In the genomic region with DNA sequence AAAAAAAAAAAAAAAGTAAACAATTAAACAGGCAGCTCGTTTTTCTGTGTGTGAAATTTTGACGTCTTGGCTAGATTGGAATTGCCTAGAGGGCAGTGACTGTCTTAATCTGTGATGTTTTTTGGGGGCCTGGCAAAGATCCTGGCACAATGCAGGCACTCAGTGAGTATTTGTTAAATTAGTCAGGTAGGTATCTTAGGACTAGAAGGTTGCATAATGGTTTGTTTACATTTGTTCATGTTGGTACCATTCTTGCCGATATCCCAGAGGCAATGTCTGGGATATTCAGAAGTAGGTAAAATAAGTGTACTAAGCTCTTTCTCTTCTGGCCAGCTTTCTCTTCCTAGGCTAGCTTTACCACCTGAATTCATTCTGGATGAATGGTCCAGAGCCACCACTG, we compare ENCODE assay signal across 19 cellular contexts. TPM values are rescaled to one million over a fixed set of nuclear protein-coding genes. Genes with fewer than 3 reads are reported as not detected.
DNase-seq lines count a peak whose midpoint lies in the region; ATAC-seq and TF ChIP-seq lines count a peak whose summit lies in the region.
"Had no signal": no experiment of that assay in that cellular context is flagged by ENCODE, and none has a peak within 500 bp of the region (broad histone marks: within the 10 kb centered on the region; RNA-seq: fewer than 3 reads in every experiment).

No MANE protein-coding gene starts in this region.

- no peaks in the 10 kb centered on the region for H3K9me3 Mint-ChIP-seq in activated CD4-positive, alpha-beta memory T cell treated with anti-CD3 and anti-CD28 coated beads, Interleukin-2, amount 10 ng/mL, durations not matched to agents 7 days and 5 days
- H3K9me3 Mint-ChIP-seq in activated CD4-positive, alpha-beta memory T cell treated with anti-CD3 and anti-CD28 coated beads for 36 hours, result no peaks in the 10 kb centered on the region
- H3K9me3 Mint-ChIP-seq in HFFc6, result no peaks in the 10 kb centered on the region
- H3K9me3 Mint-ChIP-seq in natural killer cell treated with Interleukin-12 subunit alpha and Interleukin-12 subunit beta and Interleukin-15 and Interleukin-18, amount 100 ng/mL, for 72 hours, result no peaks in the 10 kb centered on the region
- H3K9me3 Mint-ChIP-seq in chondrocyte (ENCODE audit: low read depth), result no peaks in the 10 kb centered on the region

- POLR2A ChIA-PET in activated CD4-positive, alpha-beta memory T cell treated with anti-CD3 and anti-CD28 coated beads, Interleukin-2, amount 10 ng/mL, durations not matched to agents 7 days and 5 days (lab: Charles Lee), result interaction anchor here (1.1 kb wide), 1 partner anchor 12 kb away, joined by 4 read pairs; no protein-coding TSS in a partner anchor
- POLR2A ChIA-PET in activated CD4-positive, alpha-beta memory T cell treated with anti-CD3 and anti-CD28 coated beads for 36 hours (lab: Charles Lee), result no interaction called here

- H3K4me1 Mint-ChIP-seq in activated CD4-positive, alpha-beta memory T cell treated with anti-CD3 and anti-CD28 coated beads, Interleukin-2, amount 10 ng/mL, durations not matched to agents 7 days and 5 days, result peaks cover 32% of the 10 kb centered on the region
- H3K4me1 Mint-ChIP-seq in activated CD4-positive, alpha-beta memory T cell treated with anti-CD3 and anti-CD28 coated beads for 36 hours (ENCODE audit: low read depth), result peaks cover 36% of the 10 kb centered on the region
- H3K4me1 Mint-ChIP-seq in HFFc6 (ENCODE audit: low read depth), result peaks cover 29% of the 10 kb centered on the region
- H3K4me1 Mint-ChIP-seq in natural killer cell treated with Interleukin-12 subunit alpha and Interleukin-12 subunit beta and Interleukin-15 and Interleukin-18, amount 100 ng/mL, for 72 hours (ENCODE audit: low read depth in 2 of 2), result peaks cover 19 to 27% of the 10 kb centered on the region in 2 donors
- H3K4me1 Mint-ChIP-seq in chondrocyte (ENCODE audit: low read depth), result peaks cover 29% of the 10 kb centered on the region

- CTCF ChIA-PET in activated CD4-positive, alpha-beta memory T cell treated with anti-CD3 and anti-CD28 coated beads, Interleukin-2, amount 10 ng/mL, durations not matched to agents 7 days and 5 days (lab: Charles Lee), result interaction anchor here (0.8 to 1.5 kb wide), 3 partner anchors 35 to 535 kb away, joined by 3 read pairs; partner anchors contain the start of gene DSN1
- CTCF ChIA-PET in activated CD4-positive, alpha-beta memory T cell treated with anti-CD3 and anti-CD28 coated beads for 36 hours (lab: Charles Lee), result interaction anchor here (0.6 to 4.8 kb wide), 2 partner anchors 36 to 201 kb away, joined by 3 to 13 read pairs; no protein-coding TSS in a partner anchor

- peaks cover 29% of the 10 kb centered on the region for H3K36me3 Mint-ChIP-seq in activated CD4-positive, alpha-beta memory T cell treated with anti-CD3 and anti-CD28 coated beads, Interleukin-2, amount 10 ng/mL, durations not matched to agents 7 days and 5 days (ENCODE audit: low read depth)
- H3K36me3 Mint-ChIP-seq in activated CD4-positive, alpha-beta memory T cell treated with anti-CD3 and anti-CD28 coated beads for 36 hours, result peaks cover 27% of the 10 kb centered on the region
- H3K36me3 Mint-ChIP-seq in HFFc6 (ENCODE audit: low read depth) (peaks cover 5% of the 10 kb centered on the region; the same call in 1 of the 2 replicates), chondrocyte (ENCODE audit: low read depth) (peaks cover 2% of the 10 kb centered on the region)
- H3K36me3 Mint-ChIP-seq in natural killer cell treated with Interleukin-12 subunit alpha and Interleukin-12 subunit beta and Interleukin-15 and Interleukin-18, amount 100 ng/mL, for 72 hours, result peaks cover 12% of the 10 kb centered on the region

- no peak for ATAC-seq in natural killer cell treated with Interleukin-12 subunit alpha and Interleukin-12 subunit beta and Interleukin-15 and Interleukin-18, amount 100 ng/mL, for 72 hours
- ATAC-seq: SK-N-SH treated with all-trans-retinoic acid at 6 μM for 48 hours had no signal

- no peaks in the 10 kb centered on the region for H3K27me3 Mint-ChIP-seq in activated CD4-positive, alpha-beta memory T cell treated with anti-CD3 and anti-CD28 coated beads, Interleukin-2, amount 10 ng/mL, durations not matched to agents 7 days and 5 days
- no peaks in the 10 kb centered on the region for H3K27me3 Mint-ChIP-seq in activated CD4-positive, alpha-beta memory T cell treated with anti-CD3 and anti-CD28 coated beads for 36 hours
- H3K27me3 Mint-ChIP-seq in HFFc6 (ENCODE audit: insufficient read depth), result no peaks in the 10 kb centered on the region
- no peaks in the 10 kb centered on the region for H3K27me3 Mint-ChIP-seq in natural killer cell treated with Interleukin-12 subunit alpha and Interleukin-12 subunit beta and Interleukin-15 and Interleukin-18, amount 100 ng/mL, for 72 hours
- no peaks in the 10 kb centered on the region for H3K27me3 Mint-ChIP-seq in chondrocyte (ENCODE audit: low read depth)

- DNase-seq in activated CD4-positive, alpha-beta memory T cell treated with anti-CD3 and anti-CD28 coated beads, Interleukin-2, amount 10 ng/mL, durations not matched to agents 7 days and 5 days, result no peak
- DNase-seq in activated CD4-positive, alpha-beta memory T cell treated with anti-CD3 and anti-CD28 coated beads for 36 hours, result no peak
- DNase-seq in HFFc6 (no peak), amniotic epithelial cell (ENCODE audit: low read depth) (peak; percentile 31), chondrocyte (ENCODE audit: low spot score) (no peak), NCI-H2107 treated with DMSO at 0.1 percent for 48 hours (lab: John Stamatoyannopoulos, UW; ENCODE audit: unreplicated experiment) (no peak), islet precursor cell (no peak)
- DNase-seq in natural killer cell treated with Interleukin-12 subunit alpha and Interleukin-12 subunit beta and Interleukin-15 and Interleukin-18, amount 100 ng/mL, for 72 hours (ENCODE audit: low spot score), result no peak
- DNase-seq: activated CD4-positive, alpha-beta T cell treated with anti-CD3 and anti-CD28 coated beads, Interleukin-2, amount 50 U/mL, for 48 hours; activated effector memory CD4-positive, alpha-beta T cell treated with anti-CD3 and anti-CD28 coated beads, Interleukin-2, amount 50 U/mL, for 16 hours; H7; head of caudate nucleus; KG1; mesendoderm; NCI-H1092; NCI-H748 treated with DMSO at 0.1 percent for 48 hours; stimulated activated naive CD4-positive, alpha-beta T cell; transverse colon had no signal

- TF ChIP-seq CTCF in HFFc6 (IDR thresholded peaks at IDR 0.05) (no peak), chondrocyte (IDR thresholded peaks at IDR 0.05) (no peak)

- intact Hi-C loops in activated CD4-positive, alpha-beta memory T cell treated with anti-CD3 and anti-CD28 coated beads for 36 hours (cut with micrococcal nuclease), result no loop called here

- H3K27ac Mint-ChIP-seq in activated CD4-positive, alpha-beta memory T cell treated with anti-CD3 and anti-CD28 coated beads, Interleukin-2, amount 10 ng/mL, durations not matched to agents 7 days and 5 days, result no peak overlapping the region
- no peak overlapping the region for H3K27ac Mint-ChIP-seq in activated CD4-positive, alpha-beta memory T cell treated with anti-CD3 and anti-CD28 coated beads for 36 hours
- H3K27ac Mint-ChIP-seq in HFFc6 (peak overlapping the region; percentile 40; the same call in 1 of the 2 replicates), chondrocyte (ENCODE audit: unreplicated experiment) (no peak overlapping the region)
- peak overlapping the region in 1 of 2 donors; percentile 23 for H3K27ac Mint-ChIP-seq in natural killer cell treated with Interleukin-12 subunit alpha and Interleukin-12 subunit beta and Interleukin-15 and Interleukin-18, amount 100 ng/mL, for 72 hours

- peak overlapping the region; percentile 24 for H3K4me3 Mint-ChIP-seq in activated CD4-positive, alpha-beta memory T cell treated with anti-CD3 and anti-CD28 coated beads, Interleukin-2, amount 10 ng/mL, durations not matched to agents 7 days and 5 days
- H3K4me3 Mint-ChIP-seq in activated CD4-positive, alpha-beta memory T cell treated with anti-CD3 and anti-CD28 coated beads for 36 hours, result no peak overlapping the region
- H3K4me3 Mint-ChIP-seq in HFFc6 (peak overlapping the region; percentile 47), chondrocyte (ENCODE audit: unreplicated experiment) (no peak overlapping the region)
- H3K4me3 Mint-ChIP-seq in natural killer cell treated with Interleukin-12 subunit alpha and Interleukin-12 subunit beta and Interleukin-15 and Interleukin-18, amount 100 ng/mL, for 72 hours, result peak overlapping the region; percentile 21

RNA-seq across cellular contexts. Expression of gene AAR2, which starts 2.5 kb away (rescaled TPM):
- total RNA-seq in activated CD4-positive, alpha-beta memory T cell treated with anti-CD3 and anti-CD28 coated beads, Interleukin-2, amount 10 ng/mL, durations not matched to agents 7 days and 5 days, result 10 to 100 TPM; 17.6 to 19.4 TPM
- total RNA-seq in activated CD4-positive, alpha-beta memory T cell treated with anti-CD3 and anti-CD28 coated beads for 36 hours, result 10 to 100 TPM; 17.3 to 17.8 TPM
- 10 to 100 TPM; 20.4 to 25.9 (median 23.7) TPM for total RNA-seq in HFFc6 (2021; fragmentation: NEBNext Ultra II Directional; extraction: Animal tissue kit (Norgen Biotek cat#: 25700))
- 10 to 100 TPM; 33.3 to 38.0 TPM for total RNA-seq in natural killer cell treated with Interleukin-12 subunit alpha and Interleukin-12 subunit beta and Interleukin-15 and Interleukin-18, amount 100 ng/mL, for 72 hours
- total RNA-seq in chondrocyte, result 24.6 to 27.2 TPM (median 24.6 TPM) in 3 replicates

Comparison
In these comparisons a context has a peak if more than half of its experiments do, and no peak if none do; other contexts are left out.
1. H3K4me3 Mint-ChIP-seq: peak in activated CD4-positive, alpha-beta memory T cell treated with anti-CD3 and anti-CD28 coated beads, Interleukin-2, amount 10 ng/mL, durations not matched to agents 7 days and 5 days (single experiment), HFFc6 (single experiment) and natural killer cell treated with Interleukin-12 subunit alpha and Interleukin-12 subunit beta and Interleukin-15 and Interleukin-18, amount 100 ng/mL, for 72 hours (single experiment); none in activated CD4-positive, alpha-beta memory T cell treated with anti-CD3 and anti-CD28 coated beads for 36 hours (single experiment) and chondrocyte (single experiment).